In genomic region chr1:34296059-34296458, GRCh38 we compare ENCODE assay signal across 32 cellular contexts.
"Had no signal": no experiment of that assay in that cellular context is flagged by ENCODE, and none has a peak within 500 bp of the region (broad histone marks: within the 10 kb centered on the region; RNA-seq: fewer than 3 reads in every experiment).

No MANE protein-coding gene starts in this region.

- H3K36me3 ChIP-seq: MG63 had no signal

- H3K9me3 ChIP-seq: MG63 had no signal

- H3K27me3 ChIP-seq: MG63 had no signal

- H3K4me3 ChIP-seq: MG63 had no signal

- DNase-seq: Karpas-422, Kasumi-1, MG63, MM.1S, MV-4-11, NCI-H1048, NCI-H1092, NCI-H1092 treated with DMSO at 0.1 percent for 48 hours, NCI-H1105, NCI-H1105 treated with DMSO at 0.1 percent for 48 hours, NCI-H1417 treated with DMSO at 0.1 percent for 48 hours, NCI-H1436, NCI-H1436 treated with DMSO at 0.1 percent for 48 hours, NCI-H146, NCI-H1694, NCI-H1694 treated with DMSO at 0.1 percent for 48 hours, NCI-H187, NCI-H187 treated with DMSO at 0.1 percent for 48 hours, NCI-H1930, NCI-H2029, NCI-H2029 treated with DMSO at 0.1 percent for 48 hours, NCI-H2081, NCI-H2081 treated with DMSO at 0.1 percent for 48 hours, NCI-H2107, NCI-H2171, NCI-H2171 treated with DMSO at 0.1 percent for 48 hours, NCI-H226, NCI-H345, NCI-H446, NCI-H446 treated with DMSO at 0.1 percent for 48 hours, NCI-H510A, NCI-H510A treated with DMSO at 0.1 percent for 48 hours had no signal
